ENCODE assay signal across 8 cellular contexts in genomic region chr6:33248643-33248931, GRCh38. TPM values are rescaled to one million over a fixed set of nuclear protein-coding genes. Genes with fewer than 3 reads are reported as not detected.
DNase-seq lines count a peak whose midpoint lies in the region; ATAC-seq and TF ChIP-seq lines count a peak whose summit lies in the region.

No MANE protein-coding gene starts in this region.

- H4K20me1 ChIP-seq in SK-N-SH (ENCODE audit: insufficient read depth) = no peaks in the 10 kb centered on the region

- peaks cover 10% of the 10 kb centered on the region; the same call in 1 of the 2 replicates for H3K79me2 ChIP-seq in SK-N-SH (ENCODE audit: insufficient read depth)

- TF ChIP-seq CTCF in SK-N-SH (IDR thresholded peaks at IDR 0.05) = no peak; the same call in 1 of the 2 replicates

- no peaks in the 10 kb centered on the region for H3K9me3 ChIP-seq in SK-N-SH

- peaks cover 6 to 14% of the 10 kb centered on the region in 2 experiments for H3K36me3 ChIP-seq in SK-N-SH (replicated peaks in 1 of 2; ENCODE audit: control insufficient read depth in 1 of 2, insufficient read depth in 2 of 2, low read length in 1 of 2)

- H3K27ac ChIP-seq in SK-N-SH (ENCODE audit: low read depth in 2 of 2, low read length in 1 of 2) (peak overlapping the region; percentile 96), epithelial cell of prostate (peak overlapping the region; percentile 95)

- H3F3A ChIP-seq in SK-N-SH (replicated peaks; ENCODE audit: insufficient read depth) = peaks cover 39% of the 10 kb centered on the region

- H3K27me3 Mint-ChIP-seq in natural killer cell treated with Interleukin-12 subunit alpha and Interleukin-12 subunit beta and Interleukin-15 and Interleukin-18, amount 100 ng/mL, for 72 hours = peaks cover 0 to 4% of the 10 kb centered on the region in 2 donors

- CTCF ChIA-PET in SK-N-SH (lab: Yijun Ruan, JAX) = interaction anchor here (0.6 to 7.3 kb wide), 58 partner anchors 10 to 395 kb away, joined by 3 to 96 read pairs (median 6); partner anchors contain the start of genes B3GALT4, HLA-DMA, HLA-DMB and HLA-DOA

- 9% methylated on average over 13 of the region's 18 CpGs for WGBS in SK-N-SH (ENCODE audit: low lambda C conversion rate)

- peaks cover 29 to 31% of the 10 kb centered on the region in 2 donors for H3K4me1 Mint-ChIP-seq in natural killer cell treated with Interleukin-12 subunit alpha and Interleukin-12 subunit beta and Interleukin-15 and Interleukin-18, amount 100 ng/mL, for 72 hours (ENCODE audit: low read depth in 2 of 2)

- peaks cover 16% of the 10 kb centered on the region for H3K36me3 Mint-ChIP-seq in natural killer cell treated with Interleukin-12 subunit alpha and Interleukin-12 subunit beta and Interleukin-15 and Interleukin-18, amount 100 ng/mL, for 72 hours

- peak overlapping the region; percentile 62 to 76 for H3K4me3 ChIP-seq in SK-N-SH (ENCODE audit: low read depth in 2 of 2, low read length in 1 of 2)

- H3K4me3 Mint-ChIP-seq in natural killer cell treated with Interleukin-12 subunit alpha and Interleukin-12 subunit beta and Interleukin-15 and Interleukin-18, amount 100 ng/mL, for 72 hours = peak overlapping the region; percentile 97

- peak; percentile 13 for ATAC-seq in GM18502 (IDR thresholded peaks at IDR 0.05; ENCODE audit: poor library complexity, unreplicated experiment)
- peak; percentile 8 for ATAC-seq in HG02973 (IDR thresholded peaks at IDR 0.05; ENCODE audit: unreplicated experiment)
- no peak for ATAC-seq in natural killer cell treated with Interleukin-12 subunit alpha and Interleukin-12 subunit beta and Interleukin-15 and Interleukin-18, amount 100 ng/mL, for 72 hours
- ATAC-seq in HG03571 (IDR thresholded peaks at IDR 0.05; ENCODE audit: unreplicated experiment) = no peak

- H2AFZ ChIP-seq in SK-N-SH (ENCODE audit: low read depth) = peak overlapping the region; percentile 84

- H3K27me3 ChIP-seq in SK-N-SH (ENCODE audit: insufficient read depth) = no peaks in the 10 kb centered on the region; the same call in 1 of the 2 replicates

- no peaks in the 10 kb centered on the region for H3K9me3 Mint-ChIP-seq in natural killer cell treated with Interleukin-12 subunit alpha and Interleukin-12 subunit beta and Interleukin-15 and Interleukin-18, amount 100 ng/mL, for 72 hours

- peak overlapping the region; percentile 96 to 98 for H3K27ac Mint-ChIP-seq in natural killer cell treated with Interleukin-12 subunit alpha and Interleukin-12 subunit beta and Interleukin-15 and Interleukin-18, amount 100 ng/mL, for 72 hours

- TF ChIP-seq EP300 in SK-N-SH (IDR thresholded peaks at IDR 0.05; ENCODE audit: borderline replicate concordance in 1 of 2, low read depth in 1 of 2, low read length in 1 of 2) = no peak

- peak overlapping the region; percentile 98 for H3K4me2 ChIP-seq in SK-N-SH

- peak overlapping the region; percentile 72 for H3K9ac ChIP-seq in SK-N-SH

- H3K9me2 ChIP-seq in SK-N-SH = no peaks in the 10 kb centered on the region

- no peak for TF ChIP-seq RAD21 in SK-N-SH (IDR thresholded peaks at IDR 0.05; ENCODE audit: low read length)

- POLR2A ChIA-PET in SK-N-SH (lab: Yijun Ruan, JAX) = interaction anchor here (1.0 to 3.0 kb wide), 8 partner anchors 12 to 354 kb away, joined by 3 to 18 read pairs (median 5); partner anchors contain the start of genes B3GALT4, HSD17B8, RING1 and RPS18

- DNase-seq in SK-N-SH (no peak), epithelial cell of prostate (ENCODE audit: low read depth, low spot score) (no peak), globus pallidus (ENCODE audit: low spot score) (no peak), GM03348 (ENCODE audit: low spot score) (no peak)
- DNase-seq in natural killer cell treated with Interleukin-12 subunit alpha and Interleukin-12 subunit beta and Interleukin-15 and Interleukin-18, amount 100 ng/mL, for 72 hours (ENCODE audit: low spot score) = peak; percentile 60

- H3K4me1 ChIP-seq in SK-N-SH (ENCODE audit: control insufficient read depth in 1 of 2, insufficient read depth in 2 of 2, low read depth in 1 of 2, low read length in 1 of 2) = peaks cover 21 to 30% of the 10 kb centered on the region in 2 experiments

TF ChIP-seq in SK-N-SH, 30 proteins besides CTCF, POLR2A, EP300 and RAD21:
- no peak for TF ChIP-seq MEF2A (IDR thresholded peaks at IDR 0.05; ENCODE audit: borderline replicate concordance, low read depth)
- peak; percentile 1; the same call in 1 of the 2 replicates for TF ChIP-seq TAF1 (IDR thresholded peaks at IDR 0.05; ENCODE audit: borderline replicate concordance, low read depth, low read length)

RNA-seq across cellular contexts. Expression of gene VPS52, which starts 23.1 kb away (rescaled TPM):
- polyA plus RNA-seq in SK-N-SH (2012; rRNA removed) = 74.0 and 90.7 TPM in 2 replicates
- 23.9 and 31.7 TPM in 2 replicates for polyA plus RNA-seq in SK-N-SH (2012; cell fraction: cytosol; rRNA removed)
- 206 and 352 TPM in 2 replicates for polyA plus RNA-seq in SK-N-SH (2012; cell fraction: nucleus; rRNA removed)
- 10 to 100 TPM; 48.6 to 76.5 TPM for total RNA-seq in natural killer cell treated with Interleukin-12 subunit alpha and Interleukin-12 subunit beta and Interleukin-15 and Interleukin-18, amount 100 ng/mL, for 72 hours

RNA-seq across cellular contexts. Expression of gene RPS18, which starts 23.3 kb away (rescaled TPM):
- 12,112 and 13,423 TPM in 2 replicates for polyA plus RNA-seq in SK-N-SH (2012; rRNA removed)
- polyA plus RNA-seq in SK-N-SH (2012; cell fraction: cytosol; rRNA removed) = 12,756 and 13,510 TPM in 2 replicates
- 3,736 and 4,039 TPM in 2 replicates for polyA plus RNA-seq in SK-N-SH (2012; cell fraction: nucleus; rRNA removed)
- total RNA-seq in natural killer cell treated with Interleukin-12 subunit alpha and Interleukin-12 subunit beta and Interleukin-15 and Interleukin-18, amount 100 ng/mL, for 72 hours = 1,000 to 10,000 TPM; 1,431 to 1,446 TPM

RNA-seq across cellular contexts. Expression of gene B3GALT4, which starts 28.3 kb away (rescaled TPM):
- 0.55 and 0.56 TPM in 2 replicates for polyA plus RNA-seq in SK-N-SH (2012; rRNA removed)
- polyA plus RNA-seq in SK-N-SH (2012; cell fraction: cytosol; rRNA removed) = 0.27 and 0.42 TPM in 2 replicates
- polyA plus RNA-seq in SK-N-SH (2012; cell fraction: nucleus; rRNA removed) = 0.38 TPM in 2 replicates
- total RNA-seq in natural killer cell treated with Interleukin-12 subunit alpha and Interleukin-12 subunit beta and Interleukin-15 and Interleukin-18, amount 100 ng/mL, for 72 hours = 10 to 100 TPM; 10.1 to 11.2 TPM

RNA-seq across cellular contexts. Expression of gene RING1, which starts 40.3 kb away (rescaled TPM):
- 55.1 and 61.3 TPM in 2 replicates for polyA plus RNA-seq in SK-N-SH (2012; rRNA removed)
- 30.4 and 40.3 TPM in 2 replicates for polyA plus RNA-seq in SK-N-SH (2012; cell fraction: cytosol; rRNA removed)
- polyA plus RNA-seq in SK-N-SH (2012; cell fraction: nucleus; rRNA removed) = 158 and 191 TPM in 2 replicates
- total RNA-seq in natural killer cell treated with Interleukin-12 subunit alpha and Interleukin-12 subunit beta and Interleukin-15 and Interleukin-18, amount 100 ng/mL, for 72 hours = 10 to 100 TPM; 31.1 to 35.5 TPM

RNA-seq across cellular contexts. Expression of gene WDR46, which starts 40.5 kb away (rescaled TPM):
- 153 and 172 TPM in 2 replicates for polyA plus RNA-seq in SK-N-SH (2012; rRNA removed)
- 76.0 and 91.7 TPM in 2 replicates for polyA plus RNA-seq in SK-N-SH (2012; cell fraction: cytosol; rRNA removed)
- polyA plus RNA-seq in SK-N-SH (2012; cell fraction: nucleus; rRNA removed) = 421 and 466 TPM in 2 replicates
- 100 to 1,000 TPM in 1 of 2 donors, 10 to 100 TPM in 1; 81.8 to 148 TPM for total RNA-seq in natural killer cell treated with Interleukin-12 subunit alpha and Interleukin-12 subunit beta and Interleukin-15 and Interleukin-18, amount 100 ng/mL, for 72 hours

Comparison
In these comparisons a context has a peak if more than half of its experiments do, and no peak if none do; other contexts are left out.
1. ATAC-seq: peak in GM18502 (single experiment) and HG02973 (single experiment); none in natural killer cell treated with Interleukin-12 subunit alpha and Interleukin-12 subunit beta and Interleukin-15 and Interleukin-18, amount 100 ng/mL, for 72 hours (0 of 2) and HG03571 (single experiment).